9 cellular contexts compared by ENCODE assay signal in genomic region chr7:17274551-17275245, GRCh38. TPM values are rescaled to one million over a fixed set of nuclear protein-coding genes. Genes with fewer than 3 reads are reported as not detected.
DNase-seq lines count a peak whose midpoint lies in the region; ATAC-seq and TF ChIP-seq lines count a peak whose summit lies in the region.
"Had no signal": no experiment of that assay in that cellular context is flagged by ENCODE, and none has a peak within 500 bp of the region (broad histone marks: within the 10 kb centered on the region; RNA-seq: fewer than 3 reads in every experiment).

No MANE protein-coding gene starts in this region.

- H3K27me3 Mint-ChIP-seq in stimulated activated naive CD8-positive, alpha-beta T cell treated with anti-CD3 and anti-CD28 coated beads, Interleukin-15, amount 100 ng/mL, for 72 hours, result no peaks in the 10 kb centered on the region
- H3K27me3 Mint-ChIP-seq: CD4-positive, CD25-positive, alpha-beta regulatory T cell had no signal

- ATAC-seq in stimulated activated naive CD8-positive, alpha-beta T cell treated with anti-CD3 and anti-CD28 coated beads, Interleukin-15, amount 100 ng/mL, for 72 hours, result peak; percentile 100
- no peak for ATAC-seq in HG03095 (IDR thresholded peaks at IDR 0.05; ENCODE audit: unreplicated experiment)

- peaks cover 34% of the 10 kb centered on the region for H3K4me1 ChIP-seq in SJSA1 (replicated peaks)

- peak overlapping the region; percentile 94 for H3K27ac ChIP-seq in SJSA1

- peak overlapping the region; percentile 25 to 69 for H3K4me3 Mint-ChIP-seq in stimulated activated naive CD8-positive, alpha-beta T cell treated with anti-CD3 and anti-CD28 coated beads, Interleukin-15, amount 100 ng/mL, for 72 hours
- H3K4me3 Mint-ChIP-seq: CD4-positive, CD25-positive, alpha-beta regulatory T cell had no signal

- no peak overlapping the region for H3K27ac Mint-ChIP-seq in stimulated activated naive CD8-positive, alpha-beta T cell treated with anti-CD3 and anti-CD28 coated beads, Interleukin-15, amount 100 ng/mL, for 72 hours

- H3K4me1 Mint-ChIP-seq in stimulated activated naive CD8-positive, alpha-beta T cell treated with anti-CD3 and anti-CD28 coated beads, Interleukin-15, amount 100 ng/mL, for 72 hours, result peaks cover 22% of the 10 kb centered on the region

- peaks cover 22 to 23% of the 10 kb centered on the region in 2 donors for H3K9me3 Mint-ChIP-seq in stimulated activated naive CD8-positive, alpha-beta T cell treated with anti-CD3 and anti-CD28 coated beads, Interleukin-15, amount 100 ng/mL, for 72 hours

- H3K36me3 ChIP-seq in SJSA1, result no peaks in the 10 kb centered on the region

- H3K4me3 ChIP-seq in SJSA1, result no peak overlapping the region

- peaks cover 12% of the 10 kb centered on the region for H3K9me3 ChIP-seq in SJSA1 (replicated peaks)

- DNase-seq in activated naive CD4-positive, alpha-beta T cell treated with Interleukin-2 at 50 U/mL for 16 hours, result peak; percentile 23
- no peak for DNase-seq in activated naive CD4-positive, alpha-beta T cell (lab: John Stamatoyannopoulos, UW)
- DNase-seq in SJSA1 (ENCODE audit: low read depth in 1 of 2, low spot score in 2 of 2), result peak; percentile 60 to 79
- DNase-seq in epidermal melanocyte (ENCODE audit: insufficient read length, low spot score), result peak; percentile 44
- peak; percentile 32 to 47 for DNase-seq in stimulated activated naive CD8-positive, alpha-beta T cell treated with anti-CD3 and anti-CD28 coated beads, Interleukin-15, amount 100 ng/mL, for 72 hours
- no peak for DNase-seq in erythroblast (lab: John Stamatoyannopoulos, UW)
- DNase-seq in AG08396 (ENCODE audit: low spot score), result no peak

- H3K27me3 ChIP-seq in SJSA1 (replicated peaks), result no peaks in the 10 kb centered on the region

- no peak for TF ChIP-seq POLR2A in erythroblast (IDR thresholded peaks at IDR 0.05; ENCODE audit: low read length)

RNA-seq across cellular contexts. Expression of gene AHR, which starts 23.8 kb away (rescaled TPM):
- 57.0 and 64.1 TPM in 2 replicates for total RNA-seq in SJSA1 (2014; rRNA removed; shearing (Covaris generic))

Comparison
In these comparisons a context has a peak if more than half of its experiments do, and no peak if none do; other contexts are left out.
1. DNase-seq: peak in activated naive CD4-positive, alpha-beta T cell treated with Interleukin-2 at 50 U/mL for 16 hours (single experiment), SJSA1 (2 of 2), epidermal melanocyte (single experiment) and stimulated activated naive CD8-positive, alpha-beta T cell treated with anti-CD3 and anti-CD28 coated beads, Interleukin-15, amount 100 ng/mL, for 72 hours (2 of 2); none in activated naive CD4-positive, alpha-beta T cell (0 of 4), erythroblast (0 of 2) and AG08396 (single experiment).